8 cellular contexts compared by ENCODE assay signal in the genomic region with DNA sequence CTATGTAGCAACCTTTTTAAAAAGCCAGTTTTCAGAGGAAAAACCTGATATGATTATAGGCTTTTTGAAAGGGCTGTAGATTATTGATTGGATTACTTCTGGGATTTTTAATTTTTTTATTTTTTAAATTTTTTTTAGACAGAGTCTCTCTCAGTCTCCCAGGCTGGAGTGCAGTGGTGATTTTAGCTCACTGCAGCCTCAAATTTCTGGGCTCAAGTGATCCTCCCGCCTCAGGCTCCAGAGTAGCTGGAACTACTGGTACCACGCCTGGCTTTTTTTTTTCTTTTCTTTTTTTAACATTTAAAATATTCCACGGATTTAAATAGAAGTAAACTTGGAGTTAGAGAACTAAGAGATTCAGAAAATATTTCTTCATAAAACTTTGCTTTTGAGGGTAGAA. TPM values are rescaled to one million over a fixed set of nuclear protein-coding genes. Genes with fewer than 3 reads are reported as not detected.
DNase-seq lines count a peak whose midpoint lies in the region; ATAC-seq, FAIRE-seq and TF ChIP-seq lines count a peak whose summit lies in the region.

No MANE protein-coding gene starts in this region.

- H3K9me3 ChIP-seq in kidney (ENCODE audit: control insufficient read depth in 1 of 2, low read length in 2 of 2): no peaks in the 10 kb centered on the region

- DNase-seq in stimulated activated naive CD8-positive, alpha-beta T cell treated with anti-CD3 and anti-CD28 coated beads, Interleukin-15, Interleukin-2, amounts not matched to agents 100 U/mL and 50 U/mL, for 24 hours: no peak
- DNase-seq in activated T-helper 1 cell treated with anti-CD3 and anti-CD28 coated beads, Interleukin-12 subunit alpha, Interleukin-12 subunit beta, Interleukin-2, Interleukin-4 antibody, amounts not matched to agents 30 ng/mL and 10 ng/mL and 1 ng/mL, durations not matched to agents 14 hours and 24 hours and 36 hours (ENCODE audit: low spot score): no peak
- DNase-seq in kidney (no peak), SHP77 treated with DMSO at 0.1 percent for 48 hours (lab: John Stamatoyannopoulos, UW) (no peak), NCI-H510A treated with DMSO at 0.1 percent for 48 hours (lab: John Stamatoyannopoulos, UW) (no peak)

- peak overlapping the region; percentile 88 for H3K27ac Mint-ChIP-seq in stimulated activated naive CD8-positive, alpha-beta T cell treated with anti-CD3 and anti-CD28 coated beads, Interleukin-15, Interleukin-2, amounts not matched to agents 100 ng/mL and 50 ng/mL, for 24 hours
- peak overlapping the region; percentile 95 for H3K27ac Mint-ChIP-seq in activated T-helper 1 cell treated with anti-CD3 and anti-CD28 coated beads, Interleukin-12 subunit alpha, Interleukin-12 subunit beta, Interleukin-2, Interleukin-4 antibody, amounts not matched to agents 30 ng/mL and 10 ng/mL and 1 ng/mL, durations not matched to agents 14 hours and 24 hours and 36 hours

- FAIRE-seq in kidney (lab: Jason Lieb, UNC): no peak

- no peaks in the 10 kb centered on the region for H3K27me3 Mint-ChIP-seq in stimulated activated naive CD8-positive, alpha-beta T cell treated with anti-CD3 and anti-CD28 coated beads, Interleukin-15, Interleukin-2, amounts not matched to agents 100 ng/mL and 50 ng/mL, for 24 hours
- no peaks in the 10 kb centered on the region for H3K27me3 Mint-ChIP-seq in activated T-helper 1 cell treated with anti-CD3 and anti-CD28 coated beads, Interleukin-12 subunit alpha, Interleukin-12 subunit beta, Interleukin-2, Interleukin-4 antibody, amounts not matched to agents 30 ng/mL and 10 ng/mL and 1 ng/mL, durations not matched to agents 14 hours and 24 hours and 36 hours (ENCODE audit: insufficient read depth)

- H3K27ac ChIP-seq in kidney (ENCODE audit: low read depth in 2 of 2, low read length in 2 of 2): no peak overlapping the region

- ATAC-seq in stimulated activated naive CD8-positive, alpha-beta T cell treated with anti-CD3 and anti-CD28 coated beads, Interleukin-15, Interleukin-2, amounts not matched to agents 100 U/mL and 50 U/mL, for 24 hours: no peak
- ATAC-seq in HG03439 (IDR thresholded peaks at IDR 0.05; ENCODE audit: unreplicated experiment): no peak
- ATAC-seq in HG03196 (IDR thresholded peaks at IDR 0.05; ENCODE audit: unreplicated experiment): no peak

- H3K36me3 Mint-ChIP-seq in stimulated activated naive CD8-positive, alpha-beta T cell treated with anti-CD3 and anti-CD28 coated beads, Interleukin-15, Interleukin-2, amounts not matched to agents 100 ng/mL and 50 ng/mL, for 24 hours (ENCODE audit: low read depth): peaks cover 46% of the 10 kb centered on the region
- peaks cover 39% of the 10 kb centered on the region for H3K36me3 Mint-ChIP-seq in activated T-helper 1 cell treated with anti-CD3 and anti-CD28 coated beads, Interleukin-12 subunit alpha, Interleukin-12 subunit beta, Interleukin-2, Interleukin-4 antibody, amounts not matched to agents 30 ng/mL and 10 ng/mL and 1 ng/mL, durations not matched to agents 14 hours and 24 hours and 36 hours (ENCODE audit: low read depth)

- H3K9me3 Mint-ChIP-seq in stimulated activated naive CD8-positive, alpha-beta T cell treated with anti-CD3 and anti-CD28 coated beads, Interleukin-15, Interleukin-2, amounts not matched to agents 100 ng/mL and 50 ng/mL, for 24 hours: no peaks in the 10 kb centered on the region
- no peaks in the 10 kb centered on the region for H3K9me3 Mint-ChIP-seq in activated T-helper 1 cell treated with anti-CD3 and anti-CD28 coated beads, Interleukin-12 subunit alpha, Interleukin-12 subunit beta, Interleukin-2, Interleukin-4 antibody, amounts not matched to agents 30 ng/mL and 10 ng/mL and 1 ng/mL, durations not matched to agents 14 hours and 24 hours and 36 hours

- peaks cover 39% of the 10 kb centered on the region for H3K4me1 Mint-ChIP-seq in stimulated activated naive CD8-positive, alpha-beta T cell treated with anti-CD3 and anti-CD28 coated beads, Interleukin-15, Interleukin-2, amounts not matched to agents 100 ng/mL and 50 ng/mL, for 24 hours (ENCODE audit: low read depth)
- H3K4me1 Mint-ChIP-seq in activated T-helper 1 cell treated with anti-CD3 and anti-CD28 coated beads, Interleukin-12 subunit alpha, Interleukin-12 subunit beta, Interleukin-2, Interleukin-4 antibody, amounts not matched to agents 30 ng/mL and 10 ng/mL and 1 ng/mL, durations not matched to agents 14 hours and 24 hours and 36 hours (ENCODE audit: low read depth): peaks cover 41% of the 10 kb centered on the region

- peak overlapping the region in 1 of 2 donors; percentile 91 for H3K9ac ChIP-seq in kidney (ENCODE audit: low read length in 2 of 2)

- peak overlapping the region; percentile 82 to 88 for H3K4me3 ChIP-seq in kidney (ENCODE audit: low read length in 2 of 2)

- intact Hi-C loops in activated T-helper 1 cell treated with anti-CD3 and anti-CD28 coated beads, Interleukin-12 subunit alpha, Interleukin-12 subunit beta, Interleukin-2, Interleukin-4 antibody, amounts not matched to agents 30 ng/mL and 10 ng/mL and 1 ng/mL, durations not matched to agents 14 hours and 24 hours and 36 hours (cut with micrococcal nuclease): loop anchor here (5.0 kb wide), 1 partner anchor 690 kb away; the partner anchor contains the start of gene POLE4
- intact Hi-C loops in kidney (cut with DNase I): no loop called here

- TF ChIP-seq CTCF in kidney (IDR thresholded peaks at IDR 0.05; ENCODE audit: borderline replicate concordance, extremely low read depth, insufficient read depth): no peak

- H3K4me1 ChIP-seq in kidney (ENCODE audit: control insufficient read depth in 1 of 2, insufficient read depth in 1 of 2, low read depth in 1 of 2, low read length in 2 of 2): peaks cover 0 to 8% of the 10 kb centered on the region in 2 donors

- peak overlapping the region; percentile 93 for H3K4me3 Mint-ChIP-seq in stimulated activated naive CD8-positive, alpha-beta T cell treated with anti-CD3 and anti-CD28 coated beads, Interleukin-15, Interleukin-2, amounts not matched to agents 100 ng/mL and 50 ng/mL, for 24 hours
- H3K4me3 Mint-ChIP-seq in activated T-helper 1 cell treated with anti-CD3 and anti-CD28 coated beads, Interleukin-12 subunit alpha, Interleukin-12 subunit beta, Interleukin-2, Interleukin-4 antibody, amounts not matched to agents 30 ng/mL and 10 ng/mL and 1 ng/mL, durations not matched to agents 14 hours and 24 hours and 36 hours: peak overlapping the region; percentile 97

- H3K36me3 ChIP-seq in kidney (ENCODE audit: control insufficient read depth in 1 of 2, insufficient read depth in 2 of 2, low read length in 2 of 2): peaks cover 16% of the 10 kb centered on the region in 2 donors

RNA-seq across cellular contexts. Expression of gene MRPL19, which starts 1.2 kb away (rescaled TPM):
- 74.5 and 75.0 TPM in 2 replicates for total RNA-seq in activated T-helper 1 cell treated with anti-CD3 and anti-CD28 coated beads, Interleukin-12 subunit alpha, Interleukin-12 subunit beta, Interleukin-2, Interleukin-4 antibody, amounts not matched to agents 30 ng/mL and 10 ng/mL and 1 ng/mL, durations not matched to agents 14 hours and 24 hours and 36 hours
- 55.6 TPM for total RNA-seq in kidney
- 54.7 TPM for polyA plus RNA-seq in kidney (ENCODE audit: insufficient read depth, low read depth, low replicate concordance)
